16 cellular contexts compared by ENCODE assay signal in the genomic region with DNA sequence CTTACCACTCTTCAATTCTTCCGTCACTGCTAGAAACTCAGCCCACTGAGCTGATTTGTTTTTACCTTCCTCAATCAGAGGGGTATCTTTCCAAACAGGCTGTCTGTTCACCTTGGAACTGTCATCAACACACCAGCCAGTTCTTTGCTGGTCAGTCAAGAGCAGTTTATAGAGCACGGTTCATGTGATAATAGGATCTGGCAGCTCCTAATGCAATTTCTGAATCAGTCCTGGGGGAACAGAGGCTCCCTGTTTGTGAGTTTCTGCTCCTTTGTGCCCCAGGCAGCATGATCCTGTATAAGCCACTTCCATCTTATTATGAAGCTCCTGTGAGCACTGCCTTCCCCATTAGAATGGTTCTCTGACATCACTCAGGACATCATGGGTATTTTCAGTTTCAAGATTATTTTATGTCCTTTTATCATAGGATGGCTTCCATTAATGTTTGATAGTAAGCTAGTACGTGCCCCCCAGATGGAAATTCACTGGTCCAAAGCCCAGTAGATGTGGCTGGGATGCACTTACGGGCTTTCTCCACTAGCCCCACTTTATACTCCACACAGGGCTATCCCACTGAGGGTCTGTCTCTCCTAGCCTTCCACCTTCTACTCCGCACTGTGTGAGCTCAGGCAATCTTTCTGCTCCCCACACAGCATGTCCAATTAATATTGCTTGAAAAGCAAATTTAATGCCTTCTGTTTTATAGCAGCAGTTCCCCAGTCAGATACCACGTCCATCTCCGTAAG.
"Had no signal": no experiment of that assay in that cellular context is flagged by ENCODE, and none has a peak within 500 bp of the region (broad histone marks: within the 10 kb centered on the region; RNA-seq: fewer than 3 reads in every experiment).

No MANE protein-coding gene starts in this region.

- H3K4me3 Mint-ChIP-seq: mesothelial cell of epicardium had no signal

- H3K4me1 ChIP-seq: gastroesophageal sphincter, parathyroid adenoma had no signal

- H3K27me3 ChIP-seq: gastroesophageal sphincter had no signal

- H3K27ac Mint-ChIP-seq: mesothelial cell of epicardium had no signal

- H3K27ac ChIP-seq: coronary artery, epithelial cell of prostate, gastroesophageal sphincter, parathyroid adenoma, RWPE1, SK-N-MC had no signal

- H3K9me3 ChIP-seq: gastroesophageal sphincter had no signal

- H3K4me3 ChIP-seq: coronary artery, gastroesophageal sphincter, SK-N-MC, skin epidermis had no signal

- ATAC-seq: gastroesophageal sphincter had no signal

- DNase-seq: activated CD4-positive, alpha-beta T cell treated with anti-CD3 and anti-CD28 coated beads for 1 hour; activated naive CD4-positive, alpha-beta T cell treated with Interleukin-2 at 50 U/mL for 16 hours; central memory CD4-positive, alpha-beta T cell; effector CD4-positive, alpha-beta T cell; hippocampal formation; stimulated activated CD4-positive, alpha-beta T cell treated with anti-CD3 and anti-CD28 coated beads, Interleukin-4, amount 100 ng/mL, for 4 hours; substantia nigra; trophoblast cell had no signal

- H3K36me3 Mint-ChIP-seq: mesothelial cell of epicardium had no signal
